In genomic region chr9:37972346-37972745, GRCh38 we compare ENCODE assay signal across 12 cellular contexts.
DNase-seq lines count a peak whose midpoint lies in the region; ATAC-seq and TF ChIP-seq lines count a peak whose summit lies in the region.
"Had no signal": no experiment of that assay in that cellular context is flagged by ENCODE, and none has a peak within 500 bp of the region (broad histone marks: within the 10 kb centered on the region; RNA-seq: fewer than 3 reads in every experiment).

No MANE protein-coding gene starts in this region.

- TF ChIP-seq CTCF in PC-3 (conservative IDR thresholded peaks at IDR 0.05; ENCODE audit: low read depth, low read length): 0 out of 2 replicates have a peak, but pooled peaks have one; percentile 19
- TF ChIP-seq CTCF in choroid plexus epithelial cell (conservative IDR thresholded peaks at IDR 0.05; ENCODE audit: low read depth, low read length): peak; percentile 56
- TF ChIP-seq CTCF in neural progenitor cell (IDR thresholded peaks at IDR 0.05): peak; percentile 19
- TF ChIP-seq CTCF in gastroesophageal sphincter (IDR thresholded peaks at IDR 0.05): no peak
- TF ChIP-seq CTCF in uterus (IDR thresholded peaks at IDR 0.05): no peak

- H3K27me3 ChIP-seq in PC-3 (ENCODE audit: low read length) (no peaks in the 10 kb centered on the region), neural progenitor cell (no peaks in the 10 kb centered on the region), gastroesophageal sphincter (no peaks in the 10 kb centered on the region), uterus (no peaks in the 10 kb centered on the region)

- POLR2A ChIA-PET in PC-3 (lab: Charles Lee; ENCODE audit: unreplicated experiment): no interaction called here

- H3K9ac ChIP-seq in PC-3 (ENCODE audit: low read length) (no peak overlapping the region), neural progenitor cell (no peak overlapping the region)
- H3K9ac ChIP-seq: KMS-11 had no signal

- H3K9me2 ChIP-seq in PC-3 (replicated peaks; ENCODE audit: low read length): no peaks in the 10 kb centered on the region

- intact Hi-C loops in PC-3 (cut with micrococcal nuclease): no loop called here
- intact Hi-C loops in uterus (cut with DNase I; ENCODE audit: low total_unique reads): no loop called here

- no peaks in the 10 kb centered on the region for H3K9me3 ChIP-seq in PC-3 (ENCODE audit: low read length)
- no peaks in the 10 kb centered on the region for H3K9me3 ChIP-seq in neural progenitor cell (ENCODE audit: low read depth)
- no peaks in the 10 kb centered on the region for H3K9me3 ChIP-seq in gastroesophageal sphincter
- H3K9me3 ChIP-seq in uterus: no peaks in the 10 kb centered on the region

- DNase-seq in EH (ENCODE audit: low read depth) (peak; percentile 22), PC-3 (no peak), choroid plexus epithelial cell (ENCODE audit: low read depth) (peak; percentile 57), neural progenitor cell (ENCODE audit: low spot score) (peak; percentile 29), uterus (no peak)
- DNase-seq: left cardiac atrium, natural killer cell, T-helper 9 cell had no signal

- H3K27me3 Mint-ChIP-seq in neural progenitor cell (ENCODE audit: insufficient read depth, low read depth): peaks cover 6% of the 10 kb centered on the region

- ATAC-seq in PC-3: no peak
- ATAC-seq in gastroesophageal sphincter: no peak
- ATAC-seq in GM21825 (IDR thresholded peaks at IDR 0.05; ENCODE audit: unreplicated experiment): no peak
- ATAC-seq in HG03039 (IDR thresholded peaks at IDR 0.05; ENCODE audit: unreplicated experiment): no peak
- ATAC-seq: left cardiac atrium had no signal

- H3K27ac ChIP-seq in PC-3 (ENCODE audit: low read length) (peak overlapping the region; percentile 54), neural progenitor cell (no peak overlapping the region), gastroesophageal sphincter (no peak overlapping the region), uterus (no peak overlapping the region)
- H3K27ac ChIP-seq: KMS-11 had no signal

- peaks cover 2% of the 10 kb centered on the region for H3K36me3 Mint-ChIP-seq in neural progenitor cell
- H3K36me3 Mint-ChIP-seq: natural killer cell had no signal

- WGBS in gastroesophageal sphincter (ENCODE audit: low coverage in 1 of 2), 2 donors: 40% methylated on average over 1 of the region's 2 CpGs; no CpG with 5 or more reads in 1 of the 2 donors

- peaks cover 75% of the 10 kb centered on the region for H3K79me2 ChIP-seq in PC-3 (ENCODE audit: low read length)
- H3K79me2 ChIP-seq in neural progenitor cell (ENCODE audit: low read depth): no peaks in the 10 kb centered on the region

- BruUV-seq in PC-3 (replicated peaks; lab: Mats Ljungman, UMichigan): no TSS peak

- no peak overlapping the region for H3K4me3 Mint-ChIP-seq in neural progenitor cell
- H3K4me3 Mint-ChIP-seq: natural killer cell had no signal

- H3K4me1 ChIP-seq in PC-3 (ENCODE audit: insufficient read depth, low read length) (peaks cover 86% of the 10 kb centered on the region), neural progenitor cell (no peaks in the 10 kb centered on the region), gastroesophageal sphincter (peaks cover 0 to 16% (median 0%) of the 10 kb centered on the region in 3 donors), uterus (no peaks in the 10 kb centered on the region)

- TF ChIP-seq POLR2A in gastroesophageal sphincter (IDR thresholded peaks at IDR 0.05) (no peak), uterus (IDR thresholded peaks at IDR 0.05) (no peak)

- no peak for TF ChIP-seq EP300 in gastroesophageal sphincter (IDR thresholded peaks at IDR 0.05)

- no peak overlapping the region for H3K4me2 ChIP-seq in PC-3 (ENCODE audit: low read length)
- H3K4me2 ChIP-seq in neural progenitor cell: no peak overlapping the region
- H3K4me2 ChIP-seq: KMS-11 had no signal

- H3K4me3 ChIP-seq in PC-3 (ENCODE audit: low read length) (no peak overlapping the region), choroid plexus epithelial cell (ENCODE audit: low read depth, low read length) (no peak overlapping the region), neural progenitor cell (no peak overlapping the region), gastroesophageal sphincter (no peak overlapping the region), uterus (no peak overlapping the region)

- H2AFZ ChIP-seq in PC-3 (ENCODE audit: low read length) (no peak overlapping the region), neural progenitor cell (replicated peaks) (no peak overlapping the region)

- peaks cover 6% of the 10 kb centered on the region for H3K4me1 Mint-ChIP-seq in neural progenitor cell

- peaks cover 9% of the 10 kb centered on the region for H3F3A ChIP-seq in PC-3 (ENCODE audit: low read length, unreplicated experiment)
- no peaks in the 10 kb centered on the region for H3F3A ChIP-seq in neural progenitor cell (ENCODE audit: low read depth)

- H3K36me3 ChIP-seq in PC-3 (ENCODE audit: low read depth, low read length): peaks cover 36% of the 10 kb centered on the region
- no peaks in the 10 kb centered on the region for H3K36me3 ChIP-seq in neural progenitor cell
- peaks cover 0 to 29% of the 10 kb centered on the region in 2 donors for H3K36me3 ChIP-seq in gastroesophageal sphincter
- no peaks in the 10 kb centered on the region for H3K36me3 ChIP-seq in uterus

- CTCF ChIA-PET in PC-3 (lab: Charles Lee): no interaction called here

- no peak overlapping the region for H3K27ac Mint-ChIP-seq in neural progenitor cell
- H3K27ac Mint-ChIP-seq: natural killer cell had no signal

- no peaks in the 10 kb centered on the region for H3K9me3 Mint-ChIP-seq in neural progenitor cell
- H3K9me3 Mint-ChIP-seq: natural killer cell had no signal

- H4K20me1 ChIP-seq in PC-3 (ENCODE audit: low read length) (no peaks in the 10 kb centered on the region), neural progenitor cell (ENCODE audit: low read depth) (no peaks in the 10 kb centered on the region)

Comparison
In these comparisons a context has a peak if more than half of its experiments do, and no peak if none do; other contexts are left out.
1. DNase-seq: peak in EH (single experiment), choroid plexus epithelial cell (single experiment) and neural progenitor cell (single experiment); none in PC-3 (single experiment) and uterus (0 of 2).
2. CTCF ChIP-seq: peak in PC-3 (single experiment), choroid plexus epithelial cell (single experiment) and neural progenitor cell (single experiment); none in gastroesophageal sphincter (0 of 4) and uterus (0 of 4).